In genomic region chr1:211613951-211614350, GRCh38 we compare ENCODE assay signal across 2 cellular contexts.
TF ChIP-seq lines count a peak whose summit lies in the region.

No MANE protein-coding gene starts in this region.

TF ChIP-seq in IMR-90, 13 proteins besides CTCF, POLR2A, EP300 and RAD21:
- no peak for TF ChIP-seq RFX5 (IDR thresholded peaks at IDR 0.05; ENCODE audit: low read depth, low read length)
- TF ChIP-seq NFE2L2 (IDR thresholded peaks at IDR 0.05; ENCODE audit: low read depth, low read length) = no peak
- TF ChIP-seq CEBPB (IDR thresholded peaks at IDR 0.05; ENCODE audit: low read depth, low read length) = no peak
- TF ChIP-seq CHD1 (IDR thresholded peaks at IDR 0.05; ENCODE audit: low read depth, low read length) = no peak
- no peak for TF ChIP-seq FOS (IDR thresholded peaks at IDR 0.05; ENCODE audit: low read depth, low read length)
- TF ChIP-seq, protein P1, sequence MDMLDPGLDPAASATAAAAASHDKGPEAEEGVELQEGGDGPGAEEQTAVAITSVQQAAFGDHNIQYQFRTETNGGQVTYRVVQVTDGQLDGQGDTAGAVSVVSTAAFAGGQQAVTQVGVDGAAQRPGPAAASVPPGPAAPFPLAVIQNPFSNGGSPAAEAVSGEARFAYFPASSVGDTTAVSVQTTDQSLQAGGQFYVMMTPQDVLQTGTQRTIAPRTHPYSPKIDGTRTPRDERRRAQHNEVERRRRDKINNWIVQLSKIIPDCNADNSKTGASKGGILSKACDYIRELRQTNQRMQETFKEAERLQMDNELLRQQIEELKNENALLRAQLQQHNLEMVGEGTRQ (IDR thresholded peaks at IDR 0.05; ENCODE audit: low read depth, low read length) = no peak
- TF ChIP-seq MAFK (IDR thresholded peaks at IDR 0.05; ENCODE audit: low read depth, low read length) = no peak
- TF ChIP-seq MAZ (IDR thresholded peaks at IDR 0.05; ENCODE audit: borderline replicate concordance, low read depth, low read length) = no peak
- no peak for TF ChIP-seq BHLHE40 (IDR thresholded peaks at IDR 0.05; ENCODE audit: low read depth, low read length)

TF ChIP-seq in K562, 482 proteins besides CTCF, POLR2A, EP300 and RAD21 (continues in another document):
- TF ChIP-seq PRMT5 (CRISPR knock-in tag; IDR thresholded peaks at IDR 0.05) = no peak
- TF ChIP-seq FOXJ2 (tag; IDR thresholded peaks at IDR 0.05) = peak; percentile 47; the same call in 1 of the 2 replicates
- 0 out of 2 replicates have a peak, but pooled peaks have one; percentile 27 for TF ChIP-seq ZBTB1 (CRISPR knock-in tag; IDR thresholded peaks at IDR 0.05; ENCODE audit: borderline replicate concordance, low read depth)
- TF ChIP-seq, protein P2, sequence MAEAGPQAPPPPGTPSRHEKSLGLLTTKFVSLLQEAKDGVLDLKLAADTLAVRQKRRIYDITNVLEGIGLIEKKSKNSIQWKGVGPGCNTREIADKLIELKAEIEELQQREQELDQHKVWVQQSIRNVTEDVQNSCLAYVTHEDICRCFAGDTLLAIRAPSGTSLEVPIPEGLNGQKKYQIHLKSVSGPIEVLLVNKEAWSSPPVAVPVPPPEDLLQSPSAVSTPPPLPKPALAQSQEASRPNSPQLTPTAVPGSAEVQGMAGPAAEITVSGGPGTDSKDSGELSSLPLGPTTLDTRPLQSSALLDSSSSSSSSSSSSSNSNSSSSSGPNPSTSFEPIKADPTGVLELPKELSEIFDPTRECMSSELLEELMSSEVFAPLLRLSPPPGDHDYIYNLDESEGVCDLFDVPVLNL (CRISPR knock-in tag; IDR thresholded peaks at IDR 0.05; ENCODE audit: low read depth) = no peak
- TF ChIP-seq ZNF197 (CRISPR knock-in tag; IDR thresholded peaks at IDR 0.05; ENCODE audit: low read depth) = no peak
- TF ChIP-seq, protein P3, sequence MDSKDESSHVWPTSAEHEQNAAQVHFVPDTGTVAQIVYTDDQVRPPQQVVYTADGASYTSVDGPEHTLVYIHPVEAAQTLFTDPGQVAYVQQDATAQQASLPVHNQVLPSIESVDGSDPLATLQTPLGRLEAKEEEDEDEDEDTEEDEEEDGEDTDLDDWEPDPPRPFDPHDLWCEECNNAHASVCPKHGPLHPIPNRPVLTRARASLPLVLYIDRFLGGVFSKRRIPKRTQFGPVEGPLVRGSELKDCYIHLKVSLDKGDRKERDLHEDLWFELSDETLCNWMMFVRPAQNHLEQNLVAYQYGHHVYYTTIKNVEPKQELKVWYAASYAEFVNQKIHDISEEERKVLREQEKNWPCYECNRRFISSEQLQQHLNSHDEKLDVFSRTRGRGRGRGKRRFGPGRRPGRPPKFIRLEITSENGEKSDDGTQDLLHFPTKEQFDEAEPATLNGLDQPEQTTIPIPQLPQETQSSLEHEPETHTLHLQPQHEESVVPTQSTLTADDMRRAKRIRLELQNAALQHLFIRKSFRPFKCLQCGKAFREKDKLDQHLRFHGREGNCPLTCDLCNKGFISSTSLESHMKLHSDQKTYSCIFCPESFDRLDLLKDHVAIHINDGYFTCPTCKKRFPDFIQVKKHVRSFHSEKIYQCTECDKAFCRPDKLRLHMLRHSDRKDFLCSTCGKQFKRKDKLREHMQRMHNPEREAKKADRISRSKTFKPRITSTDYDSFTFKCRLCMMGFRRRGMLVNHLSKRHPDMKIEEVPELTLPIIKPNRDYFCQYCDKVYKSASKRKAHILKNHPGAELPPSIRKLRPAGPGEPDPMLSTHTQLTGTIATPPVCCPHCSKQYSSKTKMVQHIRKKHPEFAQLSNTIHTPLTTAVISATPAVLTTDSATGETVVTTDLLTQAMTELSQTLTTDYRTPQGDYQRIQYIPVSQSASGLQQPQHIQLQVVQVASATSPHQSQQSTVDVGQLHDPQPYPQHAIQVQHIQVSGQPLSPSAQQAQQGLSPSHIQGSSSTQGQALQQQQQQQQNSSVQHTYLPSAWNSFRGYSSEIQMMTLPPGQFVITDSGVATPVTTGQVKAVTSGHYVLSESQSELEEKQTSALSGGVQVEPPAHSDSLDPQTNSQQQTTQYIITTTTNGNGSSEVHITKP (IDR thresholded peaks at IDR 0.05; ENCODE audit: partially characterized antibody) = no peak
- peak; percentile 54 for TF ChIP-seq HDAC3 (IDR thresholded peaks at IDR 0.05; ENCODE audit: borderline replicate concordance, partially characterized antibody)
- TF ChIP-seq, protein P4, sequence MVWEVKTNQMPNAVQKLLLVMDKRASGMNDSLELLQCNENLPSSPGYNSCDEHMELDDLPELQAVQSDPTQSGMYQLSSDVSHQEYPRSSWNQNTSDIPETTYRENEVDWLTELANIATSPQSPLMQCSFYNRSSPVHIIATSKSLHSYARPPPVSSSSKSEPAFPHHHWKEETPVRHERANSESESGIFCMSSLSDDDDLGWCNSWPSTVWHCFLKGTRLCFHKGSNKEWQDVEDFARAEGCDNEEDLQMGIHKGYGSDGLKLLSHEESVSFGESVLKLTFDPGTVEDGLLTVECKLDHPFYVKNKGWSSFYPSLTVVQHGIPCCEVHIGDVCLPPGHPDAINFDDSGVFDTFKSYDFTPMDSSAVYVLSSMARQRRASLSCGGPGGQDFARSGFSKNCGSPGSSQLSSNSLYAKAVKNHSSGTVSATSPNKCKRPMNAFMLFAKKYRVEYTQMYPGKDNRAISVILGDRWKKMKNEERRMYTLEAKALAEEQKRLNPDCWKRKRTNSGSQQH (CRISPR knock-in tag; IDR thresholded peaks at IDR 0.05) = no peak
- no peak for TF ChIP-seq NR4A1 (CRISPR knock-in tag; IDR thresholded peaks at IDR 0.05)
- peak; percentile 54; the same call in 1 of the 2 replicates for TF ChIP-seq NR4A1 (tag; IDR thresholded peaks at IDR 0.05)
- TF ChIP-seq KLF16 (IDR thresholded peaks at IDR 0.05) = peak; percentile 73; the same call in 1 of the 2 replicates
- no peak for TF ChIP-seq NFIX (CRISPR knock-in tag; IDR thresholded peaks at IDR 0.05; ENCODE audit: low read depth)
- TF ChIP-seq MCM5 (IDR thresholded peaks at IDR 0.05; ENCODE audit: low read depth) = no peak
- no peak for TF ChIP-seq SMARCC2 (IDR thresholded peaks at IDR 0.05; ENCODE audit: low read depth)
- TF ChIP-seq, protein P5, sequence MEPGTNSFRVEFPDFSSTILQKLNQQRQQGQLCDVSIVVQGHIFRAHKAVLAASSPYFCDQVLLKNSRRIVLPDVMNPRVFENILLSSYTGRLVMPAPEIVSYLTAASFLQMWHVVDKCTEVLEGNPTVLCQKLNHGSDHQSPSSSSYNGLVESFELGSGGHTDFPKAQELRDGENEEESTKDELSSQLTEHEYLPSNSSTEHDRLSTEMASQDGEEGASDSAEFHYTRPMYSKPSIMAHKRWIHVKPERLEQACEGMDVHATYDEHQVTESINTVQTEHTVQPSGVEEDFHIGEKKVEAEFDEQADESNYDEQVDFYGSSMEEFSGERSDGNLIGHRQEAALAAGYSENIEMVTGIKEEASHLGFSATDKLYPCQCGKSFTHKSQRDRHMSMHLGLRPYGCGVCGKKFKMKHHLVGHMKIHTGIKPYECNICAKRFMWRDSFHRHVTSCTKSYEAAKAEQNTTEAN (CRISPR knock-in tag; IDR thresholded peaks at IDR 0.05) = no peak
- peak; percentile 77 for TF ChIP-seq NFE2 (IDR thresholded peaks at IDR 0.05; ENCODE audit: low read depth)
- TF ChIP-seq, protein P6, sequence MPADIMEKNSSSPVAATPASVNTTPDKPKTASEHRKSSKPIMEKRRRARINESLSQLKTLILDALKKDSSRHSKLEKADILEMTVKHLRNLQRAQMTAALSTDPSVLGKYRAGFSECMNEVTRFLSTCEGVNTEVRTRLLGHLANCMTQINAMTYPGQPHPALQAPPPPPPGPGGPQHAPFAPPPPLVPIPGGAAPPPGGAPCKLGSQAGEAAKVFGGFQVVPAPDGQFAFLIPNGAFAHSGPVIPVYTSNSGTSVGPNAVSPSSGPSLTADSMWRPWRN (IDR thresholded peaks at IDR 0.05; ENCODE audit: low read depth) = peak; percentile 87
- peak in 1 of 2 experiments; percentile 72; a peak in 2 of 4 replicates for TF ChIP-seq TBL1XR1 (IDR thresholded peaks at IDR 0.05; ENCODE audit: low read length in 2 of 2)
- 0 out of 2 replicates have a peak, but pooled peaks have one; percentile 34 for TF ChIP-seq HMG20A (CRISPR knock-in tag; conservative IDR thresholded peaks at IDR 0.05)
- TF ChIP-seq PML (IDR thresholded peaks at IDR 0.05; ENCODE audit: low read length) = peak; percentile 57; the same call in 1 of the 2 replicates
- TF ChIP-seq ZNF165 (CRISPR knock-in tag; IDR thresholded peaks at IDR 0.05; ENCODE audit: borderline replicate concordance) = no peak
- TF ChIP-seq SIRT6 (IDR thresholded peaks at IDR 0.05; ENCODE audit: low read depth, low read length) = no peak
- peak; percentile 91 for TF ChIP-seq CBFA2T2 (conservative IDR thresholded peaks at IDR 0.05)
- TF ChIP-seq BRF1 (IDR thresholded peaks at IDR 0.05; ENCODE audit: borderline replicate concordance, extremely low read depth, insufficient read length) = no peak
- TF ChIP-seq TEAD2 (tag; IDR thresholded peaks at IDR 0.05) = no peak
- no peak for TF ChIP-seq ZNF79 (CRISPR knock-in tag; IDR thresholded peaks at IDR 0.05; ENCODE audit: low read depth)
- peak; percentile 89 for TF ChIP-seq TEAD4 (IDR thresholded peaks at IDR 0.05; ENCODE audit: low read length)
- TF ChIP-seq TEAD4 (CRISPR knock-in tag; IDR thresholded peaks at IDR 0.05; ENCODE audit: borderline replicate concordance) = no peak
- peak in 1 of 2 experiments; percentile 89; a peak in 3 of 4 replicates for TF ChIP-seq HDAC1 (IDR thresholded peaks at IDR 0.05)
- TF ChIP-seq NFIC (IDR thresholded peaks at IDR 0.05) = peak; percentile 74; the same call in 1 of the 2 replicates
- TF ChIP-seq RCOR1 (IDR thresholded peaks at IDR 0.05; ENCODE audit: borderline replicate concordance in 1 of 2, low read depth in 2 of 2, low read length in 2 of 2) = peak; percentile 93 to 99
- 0 out of 2 replicates have a peak, but pooled peaks have one; percentile 30 for TF ChIP-seq CREB1 (IDR thresholded peaks at IDR 0.05)
- no peak for TF ChIP-seq CREB1 (CRISPR knock-in tag; IDR thresholded peaks at IDR 0.05)
- TF ChIP-seq JUND (IDR thresholded peaks at IDR 0.05; ENCODE audit: borderline replicate concordance, low read depth, low read length) = peak; percentile 73
- TF ChIP-seq JUND (tag; IDR thresholded peaks at IDR 0.05; ENCODE audit: borderline replicate concordance, low read depth, low read length) = peak; percentile 18; the same call in 1 of the 3 replicates
- TF ChIP-seq ZSCAN29 (IDR thresholded peaks at IDR 0.05) = no peak
- TF ChIP-seq ZNF408 (CRISPR knock-in tag; IDR thresholded peaks at IDR 0.05; ENCODE audit: low read depth) = no peak
- TF ChIP-seq TAF1 (IDR thresholded peaks at IDR 0.05; ENCODE audit: control insufficient read depth, extremely low read depth, insufficient read depth, low read length, severe bottlenecking) = peak; percentile 1
- 0 out of 4 replicates have a peak, but pooled peaks of 1 of the 2 experiments have one; percentile 24 for TF ChIP-seq TRIM24 (IDR thresholded peaks at IDR 0.05)
- peak; percentile 63; the same call in 1 of the 2 replicates for TF ChIP-seq HSF4 (CRISPR knock-in tag; IDR thresholded peaks at IDR 0.05; ENCODE audit: borderline replicate concordance)
- no peak for TF ChIP-seq FUS (optimal IDR thresholded peaks at IDR 0.05; ENCODE audit: low read depth, low read length)
- peak; percentile 5; the same call in 1 of the 2 replicates for TF ChIP-seq VEZF1 (CRISPR knock-in tag; IDR thresholded peaks at IDR 0.05)
- peak; percentile 58 for TF ChIP-seq MAFG (tag; conservative IDR thresholded peaks at IDR 0.05)
- no peak for TF ChIP-seq MCM7 (IDR thresholded peaks at IDR 0.05)
- peak; percentile 61; the same call in 1 of the 2 replicates for TF ChIP-seq MYNN (IDR thresholded peaks at IDR 0.05)
- TF ChIP-seq MYNN (CRISPR knock-in tag; IDR thresholded peaks at IDR 0.05) = no peak
- TF ChIP-seq MTA2 (IDR thresholded peaks at IDR 0.05; ENCODE audit: low read depth) = peak; percentile 66
- peak; percentile 45; the same call in 1 of the 2 replicates for TF ChIP-seq FOXM1 (IDR thresholded peaks at IDR 0.05; ENCODE audit: low read depth)
- no peak for TF ChIP-seq FOXM1 (CRISPR knock-in tag; IDR thresholded peaks at IDR 0.05; ENCODE audit: low read depth)
- 0 out of 2 replicates have a peak, but pooled peaks have one; percentile 4 for TF ChIP-seq TFAP4 (CRISPR knock-in tag; IDR thresholded peaks at IDR 0.05; ENCODE audit: borderline replicate concordance)
- TF ChIP-seq BCL6 (CRISPR knock-in tag; IDR thresholded peaks at IDR 0.05) = no peak
- TF ChIP-seq, protein P7, sequence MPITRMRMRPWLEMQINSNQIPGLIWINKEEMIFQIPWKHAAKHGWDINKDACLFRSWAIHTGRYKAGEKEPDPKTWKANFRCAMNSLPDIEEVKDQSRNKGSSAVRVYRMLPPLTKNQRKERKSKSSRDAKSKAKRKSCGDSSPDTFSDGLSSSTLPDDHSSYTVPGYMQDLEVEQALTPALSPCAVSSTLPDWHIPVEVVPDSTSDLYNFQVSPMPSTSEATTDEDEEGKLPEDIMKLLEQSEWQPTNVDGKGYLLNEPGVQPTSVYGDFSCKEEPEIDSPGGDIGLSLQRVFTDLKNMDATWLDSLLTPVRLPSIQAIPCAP (CRISPR knock-in tag; IDR thresholded peaks at IDR 0.05; ENCODE audit: borderline replicate concordance) = no peak
- TF ChIP-seq NCOR1 (IDR thresholded peaks at IDR 0.05) = peak; percentile 88
- TF ChIP-seq ARNT (IDR thresholded peaks at IDR 0.05) = 0 out of 4 replicates have a peak, but pooled peaks of 1 of the 2 experiments have one; percentile 5
- no peak for TF ChIP-seq NCOA1 (IDR thresholded peaks at IDR 0.05; ENCODE audit: low read depth)
- TF ChIP-seq MAFF (IDR thresholded peaks at IDR 0.05; ENCODE audit: low read length) = peak; percentile 54; the same call in 1 of the 2 replicates
- no peak for TF ChIP-seq ETS2 (tag; IDR thresholded peaks at IDR 0.05; ENCODE audit: borderline replicate concordance, poor library complexity, severe bottlenecking)
- TF ChIP-seq RBM25 (IDR thresholded peaks at IDR 0.05; ENCODE audit: low read depth, low read length, severe bottlenecking) = no peak
- no peak for TF ChIP-seq ZKSCAN3 (CRISPR knock-in tag; IDR thresholded peaks at IDR 0.05)
- TF ChIP-seq SMARCB1 (IDR thresholded peaks at IDR 0.05; ENCODE audit: insufficient read length, low read depth) = peak; percentile 8
- no peak; a peak in 1 of 4 replicates for TF ChIP-seq NONO (IDR thresholded peaks at IDR 0.05; ENCODE audit: low read depth in 2 of 2, low read length in 1 of 2)
- TF ChIP-seq DPF2 (IDR thresholded peaks at IDR 0.05) = 0 out of 2 replicates have a peak, but pooled peaks have one; percentile 6
